ENCODE assay signal across 17 cellular contexts in the genomic region with DNA sequence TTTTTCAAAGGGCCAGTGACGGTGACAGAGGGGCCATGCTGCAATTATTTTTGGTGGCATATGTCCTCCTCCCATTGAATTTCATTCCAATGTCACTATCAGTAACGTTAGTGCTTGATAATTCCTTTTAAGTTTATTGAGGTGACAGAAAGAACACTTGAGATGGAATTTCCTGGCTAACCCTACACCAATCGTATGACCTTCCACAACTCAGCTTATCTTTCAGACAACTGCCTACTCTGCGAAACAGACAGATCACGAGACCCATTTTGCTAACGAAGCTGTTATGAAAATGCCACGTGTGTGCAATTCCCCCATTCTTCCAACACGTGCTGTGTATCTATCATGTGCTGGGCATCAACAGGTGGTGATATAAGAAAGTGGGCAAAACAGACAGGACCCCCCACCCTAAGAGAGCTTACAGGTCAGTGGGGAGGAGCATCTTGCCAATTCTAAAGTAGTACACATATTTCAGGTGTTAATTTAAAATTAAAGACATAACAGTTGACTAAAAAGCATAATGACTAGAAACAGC.
DNase-seq lines count a peak whose midpoint lies in the region; ATAC-seq and TF ChIP-seq lines count a peak whose summit lies in the region.
"Had no signal": no experiment of that assay in that cellular context is flagged by ENCODE, and none has a peak within 500 bp of the region (broad histone marks: within the 10 kb centered on the region; RNA-seq: fewer than 3 reads in every experiment).

No MANE protein-coding gene starts in this region.

- no peaks in the 10 kb centered on the region for H3K27me3 ChIP-seq in CD4-positive, CD25-positive, alpha-beta regulatory T cell (ENCODE audit: control insufficient read depth, insufficient read depth, low read length)
- H3K27me3 ChIP-seq in left ventricle myocardium inferior (ENCODE audit: low read depth) (no peaks in the 10 kb centered on the region), breast epithelium (no peaks in the 10 kb centered on the region)

- H3K4me3 Mint-ChIP-seq in activated T-cell treated with anti-CD3 and anti-CD28 coated beads, Interleukin-2, amount 50 U/mL, for 24 hours = no peak overlapping the region
- H3K4me3 Mint-ChIP-seq in CD4-positive, CD25-positive, alpha-beta regulatory T cell = peak overlapping the region in 1 of 4 donors; percentile 51
- no peak overlapping the region for H3K4me3 Mint-ChIP-seq in activated T-helper 2 cell treated with anti-CD3 and anti-CD28 coated beads, Interferon-gamma antibody, Interleukin-2, Interleukin-4, amounts not matched to agents 10 μg/mL and 5 μg/mL and 100 μg/mL, durations not matched to agents 14 hours and 24 hours and 36 hours (ENCODE audit: low read depth)

- no peaks in the 10 kb centered on the region for H3K36me3 ChIP-seq in CD4-positive, CD25-positive, alpha-beta regulatory T cell (ENCODE audit: control insufficient read depth, insufficient read depth, low read length)
- H3K36me3 ChIP-seq in left ventricle myocardium inferior (peaks cover 8% of the 10 kb centered on the region), breast epithelium (no peaks in the 10 kb centered on the region)

- H3K27ac ChIP-seq in CD4-positive, CD25-positive, alpha-beta regulatory T cell (ENCODE audit: insufficient read depth, low read length, poor library complexity, severe bottlenecking) = no peak overlapping the region
- H3K27ac ChIP-seq in left ventricle myocardium inferior (replicated peaks) = peak overlapping the region; percentile 55
- H3K27ac ChIP-seq in breast epithelium = no peak overlapping the region

- no peak overlapping the region for H3K4me3 ChIP-seq in CD4-positive, CD25-positive, alpha-beta regulatory T cell (ENCODE audit: low read depth, low read length)
- H3K4me3 ChIP-seq in left ventricle myocardium inferior = no peak overlapping the region
- no peak overlapping the region for H3K4me3 ChIP-seq in breast epithelium
- H3K4me3 ChIP-seq: K562 had no signal

- ATAC-seq in CD4-positive, CD25-positive, alpha-beta regulatory T cell (ENCODE audit: low read depth in 2 of 2) = no peak
- ATAC-seq: K562 had no signal

- peaks cover 40% of the 10 kb centered on the region for H3K4me1 ChIP-seq in CD4-positive, CD25-positive, alpha-beta regulatory T cell (ENCODE audit: control insufficient read depth, insufficient read depth, low read length, poor library complexity, severe bottlenecking)
- H3K4me1 ChIP-seq in left ventricle myocardium inferior (peaks cover 9% of the 10 kb centered on the region), breast epithelium (no peaks in the 10 kb centered on the region)
- H3K4me1 ChIP-seq: Caco-2 had no signal

- peaks cover 93% of the 10 kb centered on the region for H3K4me1 Mint-ChIP-seq in activated T-cell treated with anti-CD3 and anti-CD28 coated beads, Interleukin-2, amount 50 U/mL, for 24 hours (ENCODE audit: low read depth)
- H3K4me1 Mint-ChIP-seq in CD4-positive, CD25-positive, alpha-beta regulatory T cell = peaks cover 52 to 77% (median 58%) of the 10 kb centered on the region in 4 donors
- H3K4me1 Mint-ChIP-seq in activated T-helper 2 cell treated with anti-CD3 and anti-CD28 coated beads, Interferon-gamma antibody, Interleukin-2, Interleukin-4, amounts not matched to agents 10 μg/mL and 5 μg/mL and 100 μg/mL, durations not matched to agents 14 hours and 24 hours and 36 hours (ENCODE audit: low read depth) = peaks cover 90% of the 10 kb centered on the region

- peaks cover 40% of the 10 kb centered on the region for H3K36me3 Mint-ChIP-seq in activated T-cell treated with anti-CD3 and anti-CD28 coated beads, Interleukin-2, amount 50 U/mL, for 24 hours (ENCODE audit: low read depth)
- peaks cover 5% of the 10 kb centered on the region for H3K36me3 Mint-ChIP-seq in CD4-positive, CD25-positive, alpha-beta regulatory T cell
- H3K36me3 Mint-ChIP-seq in activated T-helper 2 cell treated with anti-CD3 and anti-CD28 coated beads, Interferon-gamma antibody, Interleukin-2, Interleukin-4, amounts not matched to agents 10 μg/mL and 5 μg/mL and 100 μg/mL, durations not matched to agents 14 hours and 24 hours and 36 hours (ENCODE audit: low read depth) = peaks cover 31% of the 10 kb centered on the region

- TF ChIP-seq CTCF in left ventricle myocardium inferior (IDR thresholded peaks at IDR 0.05; ENCODE audit: borderline replicate concordance) (no peak), breast epithelium (IDR thresholded peaks at IDR 0.05) (no peak)

- no peak for DNase-seq in activated T-cell treated with anti-CD3 and anti-CD28 coated beads, Interleukin-2, amount 50 U/mL, for 24 hours
- DNase-seq in activated T-cell treated with anti-CD3 and anti-CD28 coated beads for 4 hours (no peak), left ventricle myocardium inferior (no peak), GF-D8 (lab: John Stamatoyannopoulos, UW) (no peak), breast epithelium (ENCODE audit: low spot score in 2 of 2) (no peak), iPS-NIHi11 (ENCODE audit: low spot score) (no peak)
- DNase-seq in CD4-positive, CD25-positive, alpha-beta regulatory T cell = no peak
- DNase-seq in activated T-helper 2 cell treated with anti-CD3 and anti-CD28 coated beads, Interferon-gamma antibody, Interleukin-2, Interleukin-4, amounts not matched to agents 10 μg/mL and 5 μg/mL and 100 μg/mL, durations not matched to agents 14 hours and 24 hours and 36 hours (ENCODE audit: low spot score) = no peak
- DNase-seq: AML-193, Caco-2, DMS153, MV-4-11, NCI-H1417, NCI-H187 treated with DMSO at 0.1 percent for 48 hours, NCI-H446, NCI-H69 had no signal

- TF ChIP-seq POLR2A in breast epithelium (IDR thresholded peaks at IDR 0.05) = no peak

- intact Hi-C loops in activated T-helper 2 cell treated with anti-CD3 and anti-CD28 coated beads, Interferon-gamma antibody, Interleukin-2, Interleukin-4, amounts not matched to agents 10 μg/mL and 5 μg/mL and 100 μg/mL, durations not matched to agents 14 hours and 24 hours and 36 hours (cut with micrococcal nuclease) = no loop called here
- intact Hi-C loops in left ventricle myocardium inferior (cut with micrococcal nuclease) (no loop called here), breast epithelium (cut with DNase I; ENCODE audit: low total_unique reads) (no loop called here)

- no peaks in the 10 kb centered on the region for H3K27me3 Mint-ChIP-seq in activated T-cell treated with anti-CD3 and anti-CD28 coated beads, Interleukin-2, amount 50 U/mL, for 24 hours
- no peaks in the 10 kb centered on the region for H3K27me3 Mint-ChIP-seq in CD4-positive, CD25-positive, alpha-beta regulatory T cell
- no peaks in the 10 kb centered on the region for H3K27me3 Mint-ChIP-seq in activated T-helper 2 cell treated with anti-CD3 and anti-CD28 coated beads, Interferon-gamma antibody, Interleukin-2, Interleukin-4, amounts not matched to agents 10 μg/mL and 5 μg/mL and 100 μg/mL, durations not matched to agents 14 hours and 24 hours and 36 hours (ENCODE audit: low read depth)

- no peaks in the 10 kb centered on the region for H3K9me3 ChIP-seq in CD4-positive, CD25-positive, alpha-beta regulatory T cell (ENCODE audit: control insufficient read depth in 2 of 2, low read length in 2 of 2)
- H3K9me3 ChIP-seq in left ventricle myocardium inferior (replicated peaks) = no peaks in the 10 kb centered on the region
- no peaks in the 10 kb centered on the region for H3K9me3 ChIP-seq in breast epithelium
- H3K9me3 ChIP-seq: Caco-2 had no signal

- H3K9me3 Mint-ChIP-seq in activated T-cell treated with anti-CD3 and anti-CD28 coated beads, Interleukin-2, amount 50 U/mL, for 24 hours = no peaks in the 10 kb centered on the region
- no peaks in the 10 kb centered on the region for H3K9me3 Mint-ChIP-seq in CD4-positive, CD25-positive, alpha-beta regulatory T cell
- H3K9me3 Mint-ChIP-seq in activated T-helper 2 cell treated with anti-CD3 and anti-CD28 coated beads, Interferon-gamma antibody, Interleukin-2, Interleukin-4, amounts not matched to agents 10 μg/mL and 5 μg/mL and 100 μg/mL, durations not matched to agents 14 hours and 24 hours and 36 hours = no peaks in the 10 kb centered on the region

- peak overlapping the region; percentile 98 for H3K27ac Mint-ChIP-seq in activated T-cell treated with anti-CD3 and anti-CD28 coated beads, Interleukin-2, amount 50 U/mL, for 24 hours
- peak overlapping the region in 2 of 3 donors; percentile 60 to 82 for H3K27ac Mint-ChIP-seq in CD4-positive, CD25-positive, alpha-beta regulatory T cell
- peak overlapping the region; percentile 95 for H3K27ac Mint-ChIP-seq in activated T-helper 2 cell treated with anti-CD3 and anti-CD28 coated beads, Interferon-gamma antibody, Interleukin-2, Interleukin-4, amounts not matched to agents 10 μg/mL and 5 μg/mL and 100 μg/mL, durations not matched to agents 14 hours and 24 hours and 36 hours
